8 cellular contexts compared by ENCODE assay signal in the genomic region with DNA sequence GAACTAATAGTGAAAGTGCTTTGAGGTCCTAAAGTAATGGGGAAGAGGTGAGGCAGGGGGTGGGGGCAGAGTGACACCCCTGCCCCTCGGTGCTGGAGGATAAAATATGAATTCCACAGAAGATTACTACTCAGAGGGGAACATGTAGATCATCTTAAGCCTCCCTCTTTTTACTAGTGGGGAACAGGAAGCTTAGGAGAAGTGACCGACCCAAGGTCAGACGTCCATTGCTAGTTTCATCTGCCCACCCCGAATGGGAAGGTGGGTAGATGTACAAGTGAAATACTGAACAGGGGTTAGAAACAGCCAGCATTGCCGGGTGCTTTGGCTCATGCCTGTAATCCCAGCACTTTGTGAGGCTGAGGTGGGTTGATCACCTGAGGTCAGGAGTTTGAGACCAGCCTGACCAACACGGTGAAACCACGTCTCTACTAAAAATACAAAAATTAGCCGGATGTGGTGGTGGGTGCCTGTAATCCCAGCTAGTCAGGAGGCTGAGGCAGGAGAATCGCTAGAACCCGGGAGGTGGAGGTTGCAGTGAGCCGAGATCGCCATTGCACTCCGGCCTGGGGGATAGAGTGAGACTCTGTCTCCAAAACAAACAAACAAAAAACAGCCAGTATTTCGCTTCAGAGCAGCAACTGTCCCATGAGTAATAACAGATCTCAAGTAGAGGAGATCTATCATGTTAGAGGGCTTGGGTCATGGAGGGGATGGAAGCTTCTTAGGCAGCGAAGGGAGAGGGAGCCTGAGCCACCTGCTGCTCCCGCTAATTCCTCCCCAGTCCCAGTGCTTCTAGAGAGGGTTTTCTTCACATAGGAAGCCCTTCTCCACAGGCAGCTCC. TPM values are rescaled to one million over a fixed set of nuclear protein-coding genes. Genes with fewer than 3 reads are reported as not detected.
DNase-seq lines count a peak whose midpoint lies in the region; ATAC-seq and TF ChIP-seq lines count a peak whose summit lies in the region.

No MANE protein-coding gene starts in this region.

- H3K4me3 Mint-ChIP-seq in activated CD4-positive, alpha-beta T cell treated with anti-CD3 and anti-CD28 coated beads, Interleukin-2, amount 10 ng/mL, durations not matched to agents 24 days and 14 days, result peak overlapping the region; percentile 94
- peak overlapping the region; percentile 92 for H3K4me3 Mint-ChIP-seq in activated naive CD8-positive, alpha-beta T cell treated with anti-CD3 and anti-CD28 coated beads, Interleukin-2, amount 50 U/mL, for 24 hours

- H3K4me3 ChIP-seq in left lung, result peak overlapping the region in 1 of 2 donors; percentile 53

- ATAC-seq in activated naive CD8-positive, alpha-beta T cell treated with anti-CD3 and anti-CD28 coated beads, Interleukin-2, amount 50 U/mL, for 24 hours, result no peak
- no peak for ATAC-seq in left lung
- ATAC-seq in HG03442 (IDR thresholded peaks at IDR 0.05; ENCODE audit: unreplicated experiment), result no peak
- no peak for ATAC-seq in HG02852 (IDR thresholded peaks at IDR 0.05; ENCODE audit: unreplicated experiment)

- no peaks in the 10 kb centered on the region for H3K9me3 ChIP-seq in left lung

- peak overlapping the region; percentile 92 for H3K27ac Mint-ChIP-seq in activated CD4-positive, alpha-beta T cell treated with anti-CD3 and anti-CD28 coated beads, Interleukin-2, amount 10 ng/mL, durations not matched to agents 24 days and 14 days
- H3K27ac Mint-ChIP-seq in activated naive CD8-positive, alpha-beta T cell treated with anti-CD3 and anti-CD28 coated beads, Interleukin-2, amount 50 U/mL, for 24 hours, result peak overlapping the region; percentile 98

- no peaks in the 10 kb centered on the region for H3K27me3 ChIP-seq in left lung

- peaks cover 6% of the 10 kb centered on the region for H3K9me3 Mint-ChIP-seq in activated CD4-positive, alpha-beta T cell treated with anti-CD3 and anti-CD28 coated beads, Interleukin-2, amount 10 ng/mL, durations not matched to agents 24 days and 14 days
- no peaks in the 10 kb centered on the region for H3K9me3 Mint-ChIP-seq in activated naive CD8-positive, alpha-beta T cell treated with anti-CD3 and anti-CD28 coated beads, Interleukin-2, amount 50 U/mL, for 24 hours

- peaks cover 79% of the 10 kb centered on the region for H3K4me1 Mint-ChIP-seq in activated CD4-positive, alpha-beta T cell treated with anti-CD3 and anti-CD28 coated beads, Interleukin-2, amount 10 ng/mL, durations not matched to agents 24 days and 14 days
- peaks cover 92% of the 10 kb centered on the region for H3K4me1 Mint-ChIP-seq in activated naive CD8-positive, alpha-beta T cell treated with anti-CD3 and anti-CD28 coated beads, Interleukin-2, amount 50 U/mL, for 24 hours

- DNase-seq in activated CD4-positive, alpha-beta T cell treated with anti-CD3 and anti-CD28 coated beads, Interleukin-2, amount 10 ng/mL, durations not matched to agents 24 days and 14 days, result no peak
- DNase-seq in activated CD4-positive, alpha-beta T cell treated with anti-CD3 and anti-CD28 coated beads for 1 hour, result no peak
- DNase-seq in activated naive CD8-positive, alpha-beta T cell treated with anti-CD3 and anti-CD28 coated beads, Interleukin-2, amount 50 U/mL, for 24 hours, result no peak
- DNase-seq in left lung, result no peak
- DNase-seq in substantia nigra (lab: John Stamatoyannopoulos, UW), result no peak
- no peak for DNase-seq in LoVo (ENCODE audit: low spot score)

- no peak for TF ChIP-seq CTCF in left lung (IDR thresholded peaks at IDR 0.05)

- peaks cover 0 to 4% of the 10 kb centered on the region in 2 donors for H3K36me3 ChIP-seq in left lung

- peaks cover 4% of the 10 kb centered on the region for H3K27me3 Mint-ChIP-seq in activated CD4-positive, alpha-beta T cell treated with anti-CD3 and anti-CD28 coated beads, Interleukin-2, amount 10 ng/mL, durations not matched to agents 24 days and 14 days
- no peaks in the 10 kb centered on the region for H3K27me3 Mint-ChIP-seq in activated naive CD8-positive, alpha-beta T cell treated with anti-CD3 and anti-CD28 coated beads, Interleukin-2, amount 50 U/mL, for 24 hours

- intact Hi-C loops in activated CD4-positive, alpha-beta T cell treated with anti-CD3 and anti-CD28 coated beads, Interleukin-2, amount 10 ng/mL, durations not matched to agents 24 days and 14 days (cut with micrococcal nuclease), result loop anchor here (1.0 kb wide), 1 partner anchor 10 kb away; no protein-coding TSS in a partner anchor
- intact Hi-C loops in left lung (cut with DNase I), result no loop called here

- peaks cover 24% of the 10 kb centered on the region for H3K36me3 Mint-ChIP-seq in activated CD4-positive, alpha-beta T cell treated with anti-CD3 and anti-CD28 coated beads, Interleukin-2, amount 10 ng/mL, durations not matched to agents 24 days and 14 days (ENCODE audit: low read depth)
- H3K36me3 Mint-ChIP-seq in activated naive CD8-positive, alpha-beta T cell treated with anti-CD3 and anti-CD28 coated beads, Interleukin-2, amount 50 U/mL, for 24 hours (ENCODE audit: low read depth), result peaks cover 12% of the 10 kb centered on the region

- H3K27ac ChIP-seq in left lung (peak overlapping the region; percentile 85 to 87), substantia nigra (ENCODE audit: low read depth, low read length, poor library complexity, severe bottlenecking) (peak overlapping the region; percentile 84)

- H3K4me1 ChIP-seq in left lung, result peaks cover 39 to 97% of the 10 kb centered on the region in 2 donors

RNA-seq across cellular contexts. Expression of a gene that starts 1.2 kb away (rescaled TPM):
- total RNA-seq in activated CD4-positive, alpha-beta T cell treated with anti-CD3 and anti-CD28 coated beads, Interleukin-2, amount 10 ng/mL, durations not matched to agents 24 days and 14 days, result 7.9 and 8.2 TPM in 2 replicates
- total RNA-seq in left lung, result 10 to 100 TPM in 1 of 2 donors, 1 to 10 TPM in 1; 6.5 to 11.4 TPM

RNA-seq across cellular contexts. Expression of a gene that starts 20.2 kb away (rescaled TPM):
- total RNA-seq in activated CD4-positive, alpha-beta T cell treated with anti-CD3 and anti-CD28 coated beads, Interleukin-2, amount 10 ng/mL, durations not matched to agents 24 days and 14 days, result 92.7 and 98.5 TPM in 2 replicates
- total RNA-seq in left lung, result 100 to 1,000 TPM in 1 of 2 donors, 10 to 100 TPM in 1; 84.1 to 112 TPM

RNA-seq across cellular contexts. Expression of a gene that starts 38.7 kb away (rescaled TPM):
- total RNA-seq in activated CD4-positive, alpha-beta T cell treated with anti-CD3 and anti-CD28 coated beads, Interleukin-2, amount 10 ng/mL, durations not matched to agents 24 days and 14 days, result 108 and 109 TPM in 2 replicates
- 10 to 100 TPM; 63.4 to 98.8 TPM for total RNA-seq in left lung

RNA-seq across cellular contexts. Expression of a gene that starts 38.8 kb away (rescaled TPM):
- 4.5 and 5.1 TPM in 2 replicates for total RNA-seq in activated CD4-positive, alpha-beta T cell treated with anti-CD3 and anti-CD28 coated beads, Interleukin-2, amount 10 ng/mL, durations not matched to agents 24 days and 14 days
- 10 to 100 TPM; 37.9 to 45.2 TPM for total RNA-seq in left lung

RNA-seq across cellular contexts. Expression of a gene that starts 47.4 kb away (rescaled TPM):
- 118 and 122 TPM in 2 replicates for total RNA-seq in activated CD4-positive, alpha-beta T cell treated with anti-CD3 and anti-CD28 coated beads, Interleukin-2, amount 10 ng/mL, durations not matched to agents 24 days and 14 days
- 10 to 100 TPM; 72.0 to 75.2 TPM for total RNA-seq in left lung
